Comparison of ENCODE assay signal across 16 cellular contexts in genomic region chr1:114215426-114215825, GRCh38.
DNase-seq lines count a peak whose midpoint lies in the region; TF ChIP-seq lines count a peak whose summit lies in the region.
"Had no signal": no experiment of that assay in that cellular context is flagged by ENCODE, and none has a peak within 500 bp of the region (broad histone marks: within the 10 kb centered on the region; RNA-seq: fewer than 3 reads in every experiment).

No MANE protein-coding gene starts in this region.

- H3K27ac ChIP-seq in osteoblast (ENCODE audit: low read depth, low read length) = no peak overlapping the region
- H3K27ac ChIP-seq: 22Rv1, colonic mucosa, thyroid gland had no signal

- H3K9me3 ChIP-seq in osteoblast (ENCODE audit: low read depth, low read length) = no peaks in the 10 kb centered on the region
- H3K9me3 ChIP-seq: colonic mucosa, thyroid gland had no signal

- H3K27me3 ChIP-seq in osteoblast (ENCODE audit: insufficient read depth, low read length) = peaks cover 21% of the 10 kb centered on the region
- H3K27me3 ChIP-seq: colonic mucosa, thyroid gland had no signal

- H3K4me3 ChIP-seq in astrocyte of the cerebellum (ENCODE audit: low read depth, low read length) = no peak overlapping the region
- H3K4me3 ChIP-seq in osteoblast (ENCODE audit: insufficient read depth, low read length) = no peak overlapping the region
- H3K4me3 ChIP-seq: colonic mucosa, thyroid gland had no signal

- H3K79me2 ChIP-seq in osteoblast (ENCODE audit: insufficient read depth, low read length) = no peaks in the 10 kb centered on the region

- TF ChIP-seq CTCF in astrocyte of the cerebellum (IDR thresholded peaks at IDR 0.05; ENCODE audit: low read depth, low read length, missing control alignments) = peak; percentile 5
- peak; percentile 10 for TF ChIP-seq CTCF in osteoblast (IDR thresholded peaks at IDR 0.05; ENCODE audit: extremely low read depth, low read depth, low read length)

- no peaks in the 10 kb centered on the region for H3K36me3 ChIP-seq in osteoblast (ENCODE audit: insufficient read depth, low read length)
- H3K36me3 ChIP-seq: colonic mucosa, thyroid gland had no signal

- DNase-seq in DMS 273 (lab: John Stamatoyannopoulos, UW; ENCODE audit: unreplicated experiment) (peak; percentile 64), DMS 273 treated with DMSO at 0.1 percent for 48 hours (lab: John Stamatoyannopoulos, UW) (no peak), NAMALWA (ENCODE audit: low spot score) (peak; percentile 4), astrocyte of the cerebellum (ENCODE audit: low read depth) (no peak), osteoblast (ENCODE audit: insufficient read length, low spot score, missing footprints) (peak; percentile 45), NCI-H1092 treated with DMSO at 0.1 percent for 48 hours (lab: John Stamatoyannopoulos, UW) (no peak)
- DNase-seq in NK-92 treated with Interleukin-12 subunit alpha and Interleukin-12 subunit beta, amount 100 ng/mL, for 24 hours (lab: John Stamatoyannopoulos, UW) = no peak
- no peak for DNase-seq in stimulated activated CD4-positive, alpha-beta T cell treated with anti-CD3 and anti-CD28 coated beads, Interleukin-1b, Interleukin-23, amount 100 ng/mL, for 48 hours
- DNase-seq: activated CD4-positive, alpha-beta T cell treated with anti-CD3 and anti-CD28 coated beads, Interleukin-2, amount 50 U/mL, for 1 hour; colonic mucosa; DMS53; foreskin melanocyte; NCI-H1092; NCI-H748 treated with DMSO at 0.1 percent for 48 hours; thyroid gland had no signal

- peaks cover 4% of the 10 kb centered on the region for H3K4me1 ChIP-seq in osteoblast (ENCODE audit: insufficient read depth, low read length)
- H3K4me1 ChIP-seq: colonic mucosa had no signal

- in situ Hi-C loops in astrocyte of the cerebellum (cut with HindIII; ENCODE audit: low sequenced_read_pairs) = no loop called here

- H3K4me2 ChIP-seq in osteoblast (ENCODE audit: insufficient read depth, low read length) = no peak overlapping the region

- H2AFZ ChIP-seq in osteoblast (ENCODE audit: low read length) = no peak overlapping the region

- no peaks in the 10 kb centered on the region for H4K20me1 ChIP-seq in osteoblast (ENCODE audit: insufficient read depth, low read length)

Comparison
In these comparisons a context has a peak if more than half of its experiments do, and no peak if none do; other contexts are left out.
1. DNase-seq: peak in DMS 273 (single experiment), NAMALWA (single experiment) and osteoblast (single experiment); none in DMS 273 treated with DMSO at 0.1 percent for 48 hours (single experiment), astrocyte of the cerebellum (single experiment), NK-92 treated with Interleukin-12 subunit alpha and Interleukin-12 subunit beta, amount 100 ng/mL, for 24 hours (single experiment), NCI-H1092 treated with DMSO at 0.1 percent for 48 hours (single experiment) and stimulated activated CD4-positive, alpha-beta T cell treated with anti-CD3 and anti-CD28 coated beads, Interleukin-1b, Interleukin-23, amount 100 ng/mL, for 48 hours (single experiment).